ENCODE assay signal across 9 cellular contexts in the genomic region with DNA sequence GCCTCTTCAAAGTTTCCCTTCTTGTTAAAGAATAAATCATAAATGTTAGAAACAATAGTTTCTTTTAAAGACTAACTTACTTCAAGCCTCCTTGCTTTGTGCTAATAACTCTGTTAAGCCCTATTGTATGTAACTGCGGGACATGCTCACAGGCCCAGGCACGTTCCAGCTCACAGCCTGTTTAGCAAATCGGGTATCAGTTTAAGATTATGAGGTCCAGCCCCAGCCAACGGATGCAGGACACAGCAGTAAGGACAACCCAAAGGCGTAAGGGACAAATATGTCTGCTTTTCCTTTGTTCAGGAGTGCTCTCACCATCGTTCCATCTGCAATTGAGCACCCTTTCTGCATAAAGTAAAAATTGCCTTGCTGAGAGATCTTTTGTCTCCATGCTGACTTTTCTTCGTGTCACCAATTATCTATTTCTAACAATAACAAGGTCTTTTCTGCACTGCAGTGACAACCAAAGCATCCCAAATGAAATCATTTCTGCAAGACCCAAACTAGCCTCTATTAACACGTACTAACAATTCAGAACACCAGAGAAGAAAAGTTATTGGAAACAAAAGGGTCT. TPM values are rescaled to one million over a fixed set of nuclear protein-coding genes. Genes with fewer than 3 reads are reported as not detected.
A peak's percentile ranks its signal among the peaks of the same experiment; 100 is the strongest.
DNase-seq lines count a peak whose midpoint lies in the region; TF ChIP-seq lines count a peak whose summit lies in the region.
"Had no signal": no experiment of that assay in that cellular context is flagged by ENCODE, and none has a peak within 500 bp of the region (broad histone marks: within the 10 kb centered on the region; RNA-seq: fewer than 3 reads in every experiment).

No MANE protein-coding gene starts in this region.

- H3K9ac ChIP-seq in GM23248 (peak overlapping the region; percentile 91), SU-DHL-6 (ENCODE audit: low read length) (peak overlapping the region; percentile 82)

- H2AFZ ChIP-seq in GM23248 (peak overlapping the region; percentile 89), SU-DHL-6 (ENCODE audit: low read depth, low read length, severe bottlenecking) (no peak overlapping the region)

- H3K79me2 ChIP-seq in GM23248 (ENCODE audit: insufficient read depth) (peaks cover 50% of the 10 kb centered on the region), SU-DHL-6 (ENCODE audit: insufficient read depth, low read length) (peaks cover 38% of the 10 kb centered on the region)

- H3K27me3 ChIP-seq in GM23248 (replicated peaks; ENCODE audit: insufficient read depth) (no peaks in the 10 kb centered on the region), SU-DHL-6 (ENCODE audit: low read length) (no peaks in the 10 kb centered on the region), esophagus squamous epithelium (no peaks in the 10 kb centered on the region)

- H3K9me2 ChIP-seq in GM23248 (ENCODE audit: insufficient read depth) (no peaks in the 10 kb centered on the region), SU-DHL-6 (replicated peaks; ENCODE audit: insufficient read depth, low read length) (no peaks in the 10 kb centered on the region)

- intact Hi-C loops in esophagus squamous epithelium (cut with DNase I) = loop anchor here (10.0 kb wide), 1 partner anchor 178 kb away; no protein-coding TSS in a partner anchor

- H3K4me3 ChIP-seq in GM23248 = peak overlapping the region; percentile 91
- H3K4me3 ChIP-seq in SU-DHL-6 (ENCODE audit: insufficient read depth, low read length, poor library complexity, severe bottlenecking) = peak overlapping the region; percentile 97
- peak overlapping the region; percentile 63 to 90 (median 76) for H3K4me3 ChIP-seq in esophagus squamous epithelium
- peak overlapping the region; percentile 99 for H3K4me3 ChIP-seq in retinal pigment epithelial cell (ENCODE audit: low read length)

- no peaks in the 10 kb centered on the region for H3K9me3 ChIP-seq in GM23248 (ENCODE audit: low read depth)
- no peaks in the 10 kb centered on the region for H3K9me3 ChIP-seq in SU-DHL-6 (ENCODE audit: insufficient read depth, low read length)
- H3K9me3 ChIP-seq in esophagus squamous epithelium = no peaks in the 10 kb centered on the region

- DNase-seq in GM23248 (no peak), esophagus squamous epithelium (lab: John Stamatoyannopoulos, UW) (no peak), retinal pigment epithelial cell (ENCODE audit: low read depth) (no peak), NCI-H524 (lab: John Stamatoyannopoulos, UW) (no peak), NCI-H2171 (lab: John Stamatoyannopoulos, UW) (no peak), AML-193 (lab: John Stamatoyannopoulos, UW) (no peak), GM10266 (ENCODE audit: extremely low spot score) (no peak)
- DNase-seq: NCI-H146 had no signal

- in situ Hi-C loops in GM23248 (cut with MboI) = no loop called here

- H3K4me1 ChIP-seq in GM23248 (ENCODE audit: insufficient read depth) = peaks cover 18% of the 10 kb centered on the region
- H3K4me1 ChIP-seq in esophagus squamous epithelium = peaks cover 12 to 67% (median 16%) of the 10 kb centered on the region in 3 donors

- H3K27ac ChIP-seq in GM23248 = no peak overlapping the region
- no peak overlapping the region for H3K27ac ChIP-seq in SU-DHL-6 (ENCODE audit: low read depth, low read length)
- H3K27ac ChIP-seq in esophagus squamous epithelium = peak overlapping the region; percentile 35 to 99 (median 96)

- no peaks in the 10 kb centered on the region for H4K20me1 ChIP-seq in GM23248 (ENCODE audit: insufficient read depth)
- H4K20me1 ChIP-seq in SU-DHL-6 (ENCODE audit: low read depth, low read length) = no peaks in the 10 kb centered on the region

- no peak for TF ChIP-seq POLR2A in esophagus squamous epithelium (IDR thresholded peaks at IDR 0.05)

- TF ChIP-seq CTCF in SU-DHL-6 (IDR thresholded peaks at IDR 0.05; ENCODE audit: insufficient read depth, low read length, poor library complexity, severe bottlenecking) (no peak), esophagus squamous epithelium (IDR thresholded peaks at IDR 0.05) (no peak), retinal pigment epithelial cell (conservative IDR thresholded peaks at IDR 0.05; ENCODE audit: low read depth, low read length) (no peak), GM10266 (IDR thresholded peaks at IDR 0.05; ENCODE audit: control insufficient read depth, insufficient read depth, low read depth, missing control alignments) (no peak)

- WGBS in GM23248 (ENCODE audit: low coverage in 1 of 2, low lambda C conversion rate in 2 of 2, missing lambda C conversion rate in 2 of 2), 2 experiments = 98 to 99% methylated on average over 8 of the region's 8 CpGs
- 69 to 80% methylated on average over 8 of the region's 8 CpGs for WGBS in esophagus squamous epithelium, 2 donors

- no peaks in the 10 kb centered on the region for H3F3A ChIP-seq in GM23248 (ENCODE audit: insufficient read depth)
- H3F3A ChIP-seq in SU-DHL-6 (ENCODE audit: insufficient read depth) = peaks cover 24% of the 10 kb centered on the region

- H3K4me2 ChIP-seq in GM23248 (ENCODE audit: unreplicated experiment) (peak overlapping the region; percentile 87), SU-DHL-6 (ENCODE audit: low read depth, low read length, poor library complexity, severe bottlenecking) (peak overlapping the region; percentile 72)

- H3K36me3 ChIP-seq in GM23248 (ENCODE audit: low read depth) = no peaks in the 10 kb centered on the region
- H3K36me3 ChIP-seq in SU-DHL-6 (ENCODE audit: low read length) = peaks cover 8% of the 10 kb centered on the region; the same call in 1 of the 2 replicates
- H3K36me3 ChIP-seq in esophagus squamous epithelium = peaks cover 0 to 10% (median 3%) of the 10 kb centered on the region in 3 donors

RNA-seq across cellular contexts. Expression of a gene that starts 1.4 kb away (rescaled TPM):
- total RNA-seq in GM23248 (2014; rRNA removed; shearing (Covaris generic)) = not detected in 2 replicates
- polyA plus RNA-seq in GM23248 (2016; fragmentation: Nextera tagmentation; extraction: Ambion mirVana) = 0.75 and 0.99 TPM in 2 replicates
- not detected for total RNA-seq in esophagus squamous epithelium

RNA-seq across cellular contexts. Expression of a gene that starts 1.7 kb away (rescaled TPM):
- total RNA-seq in GM23248 (2014; rRNA removed; shearing (Covaris generic)) = 16.6 and 22.8 TPM in 2 replicates
- polyA plus RNA-seq in GM23248 (2016; fragmentation: Nextera tagmentation; extraction: Ambion mirVana) = 28.1 and 29.0 TPM in 2 replicates
- 10 to 100 TPM; 11.4 to 23.6 (median 19.4) TPM for total RNA-seq in esophagus squamous epithelium

RNA-seq across cellular contexts. Expression of a gene that starts 29.8 kb away (rescaled TPM):
- total RNA-seq in GM23248 (2014; rRNA removed; shearing (Covaris generic)) = 164 and 199 TPM in 2 replicates
- 256 and 272 TPM in 2 replicates for polyA plus RNA-seq in GM23248 (2016; fragmentation: Nextera tagmentation; extraction: Ambion mirVana)
- total RNA-seq in esophagus squamous epithelium = 100 to 1,000 TPM in 1 of 4 donors, 10 to 100 TPM in 3; 42.8 to 125 (median 69.2) TPM

RNA-seq across cellular contexts. Expression of a gene that starts 54.6 kb away (rescaled TPM):
- total RNA-seq in GM23248 (2014; rRNA removed; shearing (Covaris generic)) = 75.9 and 94.0 TPM in 2 replicates
- polyA plus RNA-seq in GM23248 (2016; fragmentation: Nextera tagmentation; extraction: Ambion mirVana) = 148 and 158 TPM in 2 replicates
- total RNA-seq in esophagus squamous epithelium = 10 to 100 TPM; 12.7 to 64.5 (median 47.1) TPM

Comparison
In these comparisons a context has a peak if more than half of its experiments do, and no peak if none do; other contexts are left out.
1. H3K27ac ChIP-seq: peak in esophagus squamous epithelium (4 of 4); none in GM23248 (single experiment) and SU-DHL-6 (single experiment).
2. Peak in every context shown above with its lines, with median percentiles within 50 percentile points of each other: H3K4me3 ChIP-seq.